ENCODE assay signal across 22 cellular contexts in genomic region chr1:33329600-33330305, GRCh38. TPM values are rescaled to one million over a fixed set of nuclear protein-coding genes. Genes with fewer than 3 reads are reported as not detected.
DNase-seq lines count a peak whose midpoint lies in the region; ATAC-seq and TF ChIP-seq lines count a peak whose summit lies in the region.
"Had no signal": no experiment of that assay in that cellular context is flagged by ENCODE, and none has a peak within 500 bp of the region (broad histone marks: within the 10 kb centered on the region; RNA-seq: fewer than 3 reads in every experiment).

No MANE protein-coding gene starts in this region.

- H3K27ac ChIP-seq in ACC112 (ENCODE audit: low read depth, low read length) (peak overlapping the region; percentile 92), RWPE2 (ENCODE audit: poor library complexity, severe bottlenecking) (peak overlapping the region; percentile 57), gastroesophageal sphincter (peak overlapping the region in 3 of 4 donors; percentile 18 to 100 (median 74)), hepatocyte (no peak overlapping the region)
- H3K27ac ChIP-seq: foreskin keratinocyte had no signal

- peaks cover 83% of the 10 kb centered on the region for H3K36me3 ChIP-seq in ACC112 (ENCODE audit: insufficient read depth, low read length)
- peaks cover 100% of the 10 kb centered on the region for H3K36me3 ChIP-seq in RWPE2 (ENCODE audit: low read depth)
- peaks cover 13 to 92% of the 10 kb centered on the region in 2 donors for H3K36me3 ChIP-seq in gastroesophageal sphincter
- peaks cover 10% of the 10 kb centered on the region for H3K36me3 ChIP-seq in hepatocyte (replicated peaks; ENCODE audit: insufficient read depth, low read depth)

- TF ChIP-seq CTCF in RWPE2 (IDR thresholded peaks at IDR 0.05; ENCODE audit: poor library complexity, severe bottlenecking) = no peak
- TF ChIP-seq CTCF in gastroesophageal sphincter (IDR thresholded peaks at IDR 0.05) = no peak
- no peak for TF ChIP-seq CTCF in hepatocyte (IDR thresholded peaks at IDR 0.05; ENCODE audit: poor library complexity)

- WGBS in gastroesophageal sphincter (ENCODE audit: low coverage in 1 of 2), 2 donors = 80 to 100% methylated on average over 1 to 8 of the region's 19 CpGs
- 93% methylated on average over 19 of the region's 19 CpGs for WGBS in hepatocyte (ENCODE audit: low lambda C conversion rate, missing lambda C conversion rate)

- no peak overlapping the region for H3K4me3 ChIP-seq in ACC112 (ENCODE audit: low read depth, low read length)
- no peak overlapping the region for H3K4me3 ChIP-seq in RWPE2 (ENCODE audit: severe bottlenecking)
- no peak overlapping the region for H3K4me3 ChIP-seq in gastroesophageal sphincter
- H3K4me3 ChIP-seq in hepatocyte = no peak overlapping the region

- H3K27me3 ChIP-seq in ACC112 (ENCODE audit: insufficient read depth, low read length) (no peaks in the 10 kb centered on the region), RWPE2 (ENCODE audit: insufficient read depth, poor library complexity, severe bottlenecking) (no peaks in the 10 kb centered on the region), gastroesophageal sphincter (no peaks in the 10 kb centered on the region), hepatocyte (no peaks in the 10 kb centered on the region)
- H3K27me3 ChIP-seq: foreskin keratinocyte had no signal

- no peak for TF ChIP-seq EP300 in gastroesophageal sphincter (IDR thresholded peaks at IDR 0.05)

- H3K9me2 ChIP-seq in hepatocyte (replicated peaks; ENCODE audit: insufficient read depth) = no peaks in the 10 kb centered on the region

- H2AFZ ChIP-seq in ACC112 (ENCODE audit: low read length, unreplicated experiment) (no peak overlapping the region), hepatocyte (no peak overlapping the region)

- no peak overlapping the region for H3K4me2 ChIP-seq in hepatocyte

- H3K4me1 ChIP-seq in ACC112 (ENCODE audit: control insufficient read depth, insufficient read depth, low read length, unreplicated experiment) (peaks cover 65% of the 10 kb centered on the region), RWPE2 (ENCODE audit: insufficient read depth, poor library complexity, severe bottlenecking) (peaks cover 13% of the 10 kb centered on the region), gastroesophageal sphincter (peaks cover 5 to 79% (median 40%) of the 10 kb centered on the region in 3 donors), hepatocyte (ENCODE audit: insufficient read depth) (peaks cover 8% of the 10 kb centered on the region)

- TF ChIP-seq POLR2A in gastroesophageal sphincter (IDR thresholded peaks at IDR 0.05) = no peak

- intact Hi-C loops in sciatic nerve (cut with DNase I) = no loop called here

- DNase-seq in RWPE2 (ENCODE audit: low spot score) = no peak
- peak; percentile 52 for DNase-seq in sciatic nerve (ENCODE audit: low spot score)
- no peak for DNase-seq in NCI-H2107 (lab: John Stamatoyannopoulos, UW)
- no peak for DNase-seq in NCI-H82 (lab: John Stamatoyannopoulos, UW)
- no peak for DNase-seq in hepatocyte (ENCODE audit: low spot score)
- DNase-seq: activated CD4-positive, alpha-beta T cell treated with anti-CD3 and anti-CD28 coated beads for 36 hours; caudate nucleus; dermis blood vessel endothelial cell; foreskin keratinocyte; kidney glomerular epithelial cell; NCI-H1436 treated with DMSO at 0.1 percent for 48 hours; NCI-H2171; NCI-H526; SHP77 treated with DMSO at 0.1 percent for 48 hours; stimulated activated CD4-positive, alpha-beta T cell treated with anti-CD3 and anti-CD28 coated beads, Interleukin-12 subunit alpha, Interleukin-12 subunit beta, amount 100 ng/mL, for 4 hours; T-cell had no signal

- peaks cover 38% of the 10 kb centered on the region for H4K20me1 ChIP-seq in hepatocyte (ENCODE audit: insufficient read depth, poor library complexity, severe bottlenecking)

- peaks cover 72% of the 10 kb centered on the region for H3K79me2 ChIP-seq in ACC112 (ENCODE audit: control insufficient read depth, insufficient read depth, low read length, unreplicated experiment)
- H3K79me2 ChIP-seq in hepatocyte = peaks cover 45% of the 10 kb centered on the region

- ATAC-seq in RWPE2 (ENCODE audit: low read depth) (no peak), gastroesophageal sphincter (no peak), sciatic nerve (no peak), GM21390 (IDR thresholded peaks at IDR 0.05; ENCODE audit: unreplicated experiment) (no peak)
- ATAC-seq: activated CD4-positive, alpha-beta T cell treated with anti-CD3 and anti-CD28 coated beads for 36 hours; foreskin keratinocyte; T-cell had no signal

- H3K9me3 ChIP-seq in RWPE2 (ENCODE audit: severe bottlenecking) (no peaks in the 10 kb centered on the region), gastroesophageal sphincter (no peaks in the 10 kb centered on the region), hepatocyte (ENCODE audit: low read depth) (no peaks in the 10 kb centered on the region)

RNA-seq across cellular contexts. Expression of gene A3GALT2, which starts 8.9 kb away (rescaled TPM):
- total RNA-seq in gastroesophageal sphincter = under 1 TPM in 1 of 4 donors, not detected in 3; 0.67 TPM
- total RNA-seq in sciatic nerve = not detected
- total RNA-seq in hepatocyte = not detected in 2 replicates
- not detected in 2 replicates for polyA plus RNA-seq in hepatocyte
- total RNA-seq: activated CD4-positive, alpha-beta T cell treated with anti-CD3 and anti-CD28 coated beads for 36 hours; activated T-helper 2 cell treated with anti-CD3 and anti-CD28 coated beads, Interferon-gamma antibody, Interleukin-2, Interleukin-4, amounts not matched to agents 10 μg/mL and 5 μg/mL and 100 μg/mL, durations not matched to agents 14 hours and 24 hours and 36 hours; dermis blood vessel endothelial cell; epithelial cell of proximal tubule; foreskin keratinocyte had no signal
- polyA plus RNA-seq: CD14-positive monocyte, foreskin keratinocyte had no signal
